11 cellular contexts compared by ENCODE assay signal in the genomic region with DNA sequence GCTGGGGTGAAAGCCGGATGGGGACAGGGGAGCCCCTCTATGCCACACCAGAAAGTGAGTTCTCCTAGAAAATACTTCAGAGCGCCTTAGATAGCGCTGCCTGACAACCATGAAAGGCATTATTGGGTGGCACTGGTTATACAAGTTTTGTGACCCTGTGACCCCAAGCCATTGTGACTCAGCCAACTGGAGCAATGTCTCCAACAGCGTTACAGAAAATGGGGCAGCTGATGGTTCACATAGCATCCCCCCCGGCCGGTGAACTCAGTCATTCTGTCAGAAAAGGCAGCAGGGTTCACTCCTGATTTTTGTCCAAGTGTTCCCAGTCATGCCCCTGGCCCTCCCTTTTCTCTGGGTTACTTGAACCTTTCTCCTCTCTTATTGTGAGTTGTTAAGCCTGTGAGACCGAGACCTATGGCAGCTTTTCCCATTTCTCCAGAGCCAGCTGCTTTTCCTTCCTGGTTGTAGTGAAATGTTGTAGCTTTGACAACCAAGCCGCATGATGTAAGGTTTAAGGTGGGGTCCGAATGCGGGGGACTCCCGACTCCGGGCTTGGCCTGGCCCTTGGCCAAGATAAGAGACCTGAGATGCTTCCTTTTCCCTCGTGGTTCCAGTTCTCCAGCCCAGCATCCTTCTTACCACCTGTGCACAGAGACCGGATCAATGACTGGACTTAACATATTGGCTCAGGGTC. TPM values are rescaled to one million over a fixed set of nuclear protein-coding genes. Genes with fewer than 3 reads are reported as not detected.
A peak's percentile ranks its signal among the peaks of the same experiment; 100 is the strongest.
DNase-seq lines count a peak whose midpoint lies in the region; ATAC-seq and TF ChIP-seq lines count a peak whose summit lies in the region.
"Had no signal": no experiment of that assay in that cellular context is flagged by ENCODE, and none has a peak within 500 bp of the region (broad histone marks: within the 10 kb centered on the region; RNA-seq: fewer than 3 reads in every experiment).

No MANE protein-coding gene starts in this region.

- CTCF ChIA-PET in activated CD8-positive, alpha-beta T cell treated with anti-CD3 and anti-CD28 coated beads, Interleukin-2, amount 10 ng/mL, durations not matched to agents 7 days and 5 days (lab: Charles Lee) = interaction anchor here (1.2 to 2.4 kb wide), 2 partner anchors 10 to 26 kb away, joined by 4 to 8 read pairs; no protein-coding TSS in a partner anchor
- CTCF ChIA-PET in CD8-positive, alpha-beta memory T cell (lab: Charles Lee) = no interaction called here

- H2AK5ac ChIP-seq in neuronal stem cell (ENCODE audit: low read depth, low read length) = no peak overlapping the region

- no peaks in the 10 kb centered on the region for H3K9me3 Mint-ChIP-seq in activated CD8-positive, alpha-beta T cell treated with anti-CD3 and anti-CD28 coated beads, Interleukin-2, amount 10 ng/mL, durations not matched to agents 7 days and 5 days (ENCODE audit: insufficient read depth)
- H3K9me3 Mint-ChIP-seq in CD8-positive, alpha-beta memory T cell = no peaks in the 10 kb centered on the region

- whole genome bisulfite sequencing in heart right ventricle, 2 donors = 63 to 75% methylated on average over 14 of the region's 14 CpGs
- 37 to 42% methylated on average over 14 of the region's 14 CpGs for WGBS in esophagus, 2 donors
- WGBS in neuronal stem cell (ENCODE audit: extremely low coverage in 2 of 2, insufficient read length in 2 of 2, insufficient replicate concordance in 1 of 2), 2 donors = no CpG with 5 or more reads among the region's 14 CpGs

- peak overlapping the region in 7 of 10 donors; percentile 26 to 96 (median 88) for H3K27ac ChIP-seq in heart right ventricle
- peak overlapping the region; percentile 83 to 94 for H3K27ac ChIP-seq in esophagus (ENCODE audit: low read depth in 2 of 2, low read length in 1 of 2)
- peak overlapping the region; percentile 80 for H3K27ac ChIP-seq in neuronal stem cell (replicated peaks; ENCODE audit: low read length)
- H3K27ac ChIP-seq in vagina = peak overlapping the region; percentile 64
- H3K27ac ChIP-seq in CD8-positive, alpha-beta memory T cell (ENCODE audit: low read depth, low read length) = no peak overlapping the region

- H3K18ac ChIP-seq in neuronal stem cell (ENCODE audit: low read length) = peak overlapping the region; percentile 4

- POLR2A ChIA-PET in activated CD8-positive, alpha-beta T cell treated with anti-CD3 and anti-CD28 coated beads, Interleukin-2, amount 10 ng/mL, durations not matched to agents 7 days and 5 days (lab: Charles Lee) = no interaction called here
- POLR2A ChIA-PET in CD8-positive, alpha-beta memory T cell (lab: Charles Lee) = no interaction called here

- no peak overlapping the region for H2BK120ac ChIP-seq in neuronal stem cell (ENCODE audit: low read depth, low read length)

- H3K4me3 ChIP-seq in heart right ventricle (no peak overlapping the region), esophagus (ENCODE audit: low read depth in 1 of 2, low read length in 2 of 2) (no peak overlapping the region), neuronal stem cell (ENCODE audit: low read length in 2 of 2) (no peak overlapping the region), vagina (no peak overlapping the region)
- H3K4me3 ChIP-seq in CD8-positive, alpha-beta memory T cell (ENCODE audit: low read length) = no peak overlapping the region

- H3K79me1 ChIP-seq in neuronal stem cell (ENCODE audit: low read depth, low read length) = no peaks in the 10 kb centered on the region

- ATAC-seq in heart right ventricle = no peak
- no peak for ATAC-seq in left ventricle myocardium superior
- ATAC-seq in activated CD8-positive, alpha-beta T cell treated with anti-CD3 and anti-CD28 coated beads, Interleukin-2, amount 10 ng/mL, durations not matched to agents 7 days and 5 days = no peak
- ATAC-seq: activated CD8-positive, alpha-beta memory T cell treated with anti-CD3 and anti-CD28 coated beads, Interleukin-2, amount 10 ng/mL, durations not matched to agents 7 days and 5 days had no signal

- H3K23ac ChIP-seq in neuronal stem cell (ENCODE audit: low read depth, low read length, poor library complexity) = no peak overlapping the region

- no peak overlapping the region for H3K14ac ChIP-seq in neuronal stem cell (ENCODE audit: low read length)

- H3K27ac Mint-ChIP-seq in activated CD8-positive, alpha-beta T cell treated with anti-CD3 and anti-CD28 coated beads, Interleukin-2, amount 10 ng/mL, durations not matched to agents 7 days and 5 days = no peak overlapping the region
- H3K27ac Mint-ChIP-seq in CD8-positive, alpha-beta memory T cell = no peak overlapping the region
- H3K27ac Mint-ChIP-seq: activated CD8-positive, alpha-beta memory T cell treated with anti-CD3 and anti-CD28 coated beads, Interleukin-2, amount 10 ng/mL, durations not matched to agents 7 days and 5 days had no signal

- no peak overlapping the region for H3K9ac ChIP-seq in neuronal stem cell (ENCODE audit: low read depth, low read length, poor library complexity)

- TF ChIP-seq CTCF in heart right ventricle (IDR thresholded peaks at IDR 0.05) (no peak), vagina (IDR thresholded peaks at IDR 0.05) (no peak)

- H2BK5ac ChIP-seq in neuronal stem cell (ENCODE audit: low read length) = no peak overlapping the region

- peaks cover 13% of the 10 kb centered on the region for H3K4me1 Mint-ChIP-seq in activated CD8-positive, alpha-beta T cell treated with anti-CD3 and anti-CD28 coated beads, Interleukin-2, amount 10 ng/mL, durations not matched to agents 7 days and 5 days (ENCODE audit: low read depth)
- peaks cover 0 to 6% (median 0%) of the 10 kb centered on the region in 3 donors for H3K4me1 Mint-ChIP-seq in CD8-positive, alpha-beta memory T cell

- H2AFZ ChIP-seq in neuronal stem cell (ENCODE audit: low read length) = no peak overlapping the region

- no peak overlapping the region for H2BK15ac ChIP-seq in neuronal stem cell (ENCODE audit: low read length)

- H3K4ac ChIP-seq in neuronal stem cell (ENCODE audit: low read length) = no peak overlapping the region

- no peak for TF ChIP-seq POLR2A in vagina (IDR thresholded peaks at IDR 0.05)

- no peak overlapping the region for H2BK12ac ChIP-seq in neuronal stem cell (ENCODE audit: low read length)

- H3K9me3 ChIP-seq in heart right ventricle (no peaks in the 10 kb centered on the region), esophagus (ENCODE audit: control insufficient read depth in 2 of 2, insufficient read depth in 1 of 2, low read depth in 1 of 2, low read length in 1 of 2) (no peaks in the 10 kb centered on the region), neuronal stem cell (replicated peaks in 1 of 2; ENCODE audit: control insufficient read depth in 2 of 2, insufficient read depth in 1 of 2, low read depth in 1 of 2, low read length in 2 of 2) (no peaks in the 10 kb centered on the region), vagina (no peaks in the 10 kb centered on the region)
- no peaks in the 10 kb centered on the region for H3K9me3 ChIP-seq in CD8-positive, alpha-beta memory T cell (ENCODE audit: low read length)

- H3K4me3 Mint-ChIP-seq in activated CD8-positive, alpha-beta T cell treated with anti-CD3 and anti-CD28 coated beads, Interleukin-2, amount 10 ng/mL, durations not matched to agents 7 days and 5 days = no peak overlapping the region
- H3K4me3 Mint-ChIP-seq in CD8-positive, alpha-beta memory T cell = no peak overlapping the region
- H3K4me3 Mint-ChIP-seq: activated CD8-positive, alpha-beta memory T cell treated with anti-CD3 and anti-CD28 coated beads, Interleukin-2, amount 10 ng/mL, durations not matched to agents 7 days and 5 days had no signal

- DNase-seq in heart right ventricle (no peak), left ventricle myocardium superior (no peak), neuronal stem cell (ENCODE audit: low spot score) (peak; percentile 65), vagina (ENCODE audit: extremely low spot score in 2 of 2) (no peak), RPMI8226 (no peak)
- DNase-seq in activated CD8-positive, alpha-beta T cell treated with anti-CD3 and anti-CD28 coated beads, Interleukin-2, amount 10 ng/mL, durations not matched to agents 7 days and 5 days = no peak
- no peak for DNase-seq in CD8-positive, alpha-beta memory T cell
- DNase-seq: activated CD8-positive, alpha-beta memory T cell treated with anti-CD3 and anti-CD28 coated beads, Interleukin-2, amount 10 ng/mL, durations not matched to agents 7 days and 5 days; foreskin fibroblast had no signal

- no peaks in the 10 kb centered on the region for H3K27me3 Mint-ChIP-seq in activated CD8-positive, alpha-beta T cell treated with anti-CD3 and anti-CD28 coated beads, Interleukin-2, amount 10 ng/mL, durations not matched to agents 7 days and 5 days (ENCODE audit: low read depth)
- H3K27me3 Mint-ChIP-seq in CD8-positive, alpha-beta memory T cell = peaks cover 4 to 5% of the 10 kb centered on the region in 2 donors

- H3K36me3 Mint-ChIP-seq in activated CD8-positive, alpha-beta T cell treated with anti-CD3 and anti-CD28 coated beads, Interleukin-2, amount 10 ng/mL, durations not matched to agents 7 days and 5 days (ENCODE audit: low read depth) = no peaks in the 10 kb centered on the region
- no peaks in the 10 kb centered on the region for H3K36me3 Mint-ChIP-seq in CD8-positive, alpha-beta memory T cell
- H3K36me3 Mint-ChIP-seq: activated CD8-positive, alpha-beta memory T cell treated with anti-CD3 and anti-CD28 coated beads, Interleukin-2, amount 10 ng/mL, durations not matched to agents 7 days and 5 days had no signal

- no peaks in the 10 kb centered on the region for H3K27me3 ChIP-seq in heart right ventricle
- no peaks in the 10 kb centered on the region for H3K27me3 ChIP-seq in esophagus (ENCODE audit: control insufficient read depth in 1 of 2, insufficient read depth in 2 of 2, low read length in 2 of 2)
- H3K27me3 ChIP-seq in neuronal stem cell (ENCODE audit: control insufficient read depth in 3 of 3, insufficient read depth in 3 of 3, low read depth in 1 of 3, low read length in 3 of 3) = no peaks in the 10 kb centered on the region
- H3K27me3 ChIP-seq in vagina = no peaks in the 10 kb centered on the region
- no peaks in the 10 kb centered on the region for H3K27me3 ChIP-seq in CD8-positive, alpha-beta memory T cell (ENCODE audit: insufficient read depth, low read length, poor library complexity, severe bottlenecking)

- intact Hi-C loops in heart right ventricle (cut with DNase I) (no loop called here), left ventricle myocardium superior (cut with micrococcal nuclease) (no loop called here), vagina (cut with DNase I) (no loop called here)

- peaks cover 0 to 33% (median under 1%) of the 10 kb centered on the region in 9 donors for H3K36me3 ChIP-seq in heart right ventricle
- peaks cover 0 to 8% of the 10 kb centered on the region in 2 donors for H3K36me3 ChIP-seq in esophagus (ENCODE audit: control insufficient read depth in 2 of 2, insufficient read depth in 2 of 2, low read length in 1 of 2)
- H3K36me3 ChIP-seq in neuronal stem cell (replicated peaks in 1 of 2; ENCODE audit: control insufficient read depth in 2 of 2, insufficient read depth in 2 of 2, low read length in 2 of 2) = no peaks in the 10 kb centered on the region
- H3K36me3 ChIP-seq in vagina = peaks cover 0 to 11% of the 10 kb centered on the region in 2 donors
- H3K36me3 ChIP-seq in CD8-positive, alpha-beta memory T cell (ENCODE audit: insufficient read depth, low read length) = no peaks in the 10 kb centered on the region

- no peak overlapping the region for H4K8ac ChIP-seq in neuronal stem cell (ENCODE audit: low read depth, low read length)

- H3K4me2 ChIP-seq in neuronal stem cell (ENCODE audit: insufficient read depth, low read length, poor library complexity, severe bottlenecking) = no peak overlapping the region

- peaks cover 39 to 100% (median 75%) of the 10 kb centered on the region in 9 donors for H3K4me1 ChIP-seq in heart right ventricle
- peaks cover 18 to 36% of the 10 kb centered on the region in 2 donors for H3K4me1 ChIP-seq in esophagus (ENCODE audit: control insufficient read depth in 2 of 2, insufficient read depth in 2 of 2, low read length in 1 of 2)
- H3K4me1 ChIP-seq in neuronal stem cell (ENCODE audit: control insufficient read depth in 2 of 2, insufficient read depth in 1 of 2, low read depth in 1 of 2, low read length in 2 of 2) = peaks cover 12 to 41% of the 10 kb centered on the region in 2 donors
- H3K4me1 ChIP-seq in vagina = peaks cover 100% of the 10 kb centered on the region
- H3K4me1 ChIP-seq in CD8-positive, alpha-beta memory T cell (ENCODE audit: insufficient read depth, low read length) = no peaks in the 10 kb centered on the region

- H4K91ac ChIP-seq in neuronal stem cell (ENCODE audit: low read depth, low read length, poor library complexity) = no peak overlapping the region

RNA-seq across cellular contexts. Expression of a gene that starts 22.0 kb away (rescaled TPM):
- 10 to 100 TPM; 24.8 to 70.4 (median 52.8) TPM for total RNA-seq in heart right ventricle
- polyA plus RNA-seq in heart right ventricle = 100 to 1,000 TPM in 1 of 2 donors, 10 to 100 TPM in 1; 52.3 to 109 TPM
- total RNA-seq in left ventricle myocardium superior = 39.2 TPM
- 100 to 1,000 TPM; 467 to 898 TPM for polyA plus RNA-seq in esophagus
- 6.3 TPM for polyA plus RNA-seq in neuronal stem cell (2013, experiment 1 of 2)
- 6.4 TPM for polyA plus RNA-seq in neuronal stem cell (2013, experiment 2 of 2)
- total RNA-seq in vagina = 366 TPM
- total RNA-seq in activated CD8-positive, alpha-beta T cell treated with anti-CD3 and anti-CD28 coated beads, Interleukin-2, amount 10 ng/mL, durations not matched to agents 7 days and 5 days = 10 to 100 TPM; 11.6 to 11.9 TPM
- 10 to 100 TPM; 13.5 to 16.2 TPM for total RNA-seq in CD8-positive, alpha-beta memory T cell
- polyA plus RNA-seq in CD8-positive, alpha-beta memory T cell = 6.9 TPM
- polyA plus RNA-seq: neural cell had no signal
